9 cellular contexts compared by ENCODE assay signal in genomic region chr11:75241906-75242644, GRCh38. TPM values are rescaled to one million over a fixed set of nuclear protein-coding genes. Genes with fewer than 3 reads are reported as not detected.
DNase-seq lines count a peak whose midpoint lies in the region; ATAC-seq and TF ChIP-seq lines count a peak whose summit lies in the region.
"Had no signal": no experiment of that assay in that cellular context is flagged by ENCODE, and none has a peak within 500 bp of the region (broad histone marks: within the 10 kb centered on the region; RNA-seq: fewer than 3 reads in every experiment).

No MANE protein-coding gene starts in this region.

- no peak for TF ChIP-seq EP300 in esophagus muscularis mucosa (IDR thresholded peaks at IDR 0.05)

- H3K27me3 ChIP-seq in NT2/D1 (ENCODE audit: insufficient read depth, insufficient read length): peaks cover 34% of the 10 kb centered on the region
- H3K27me3 ChIP-seq in esophagus muscularis mucosa: peaks cover 8 to 77% (median 31%) of the 10 kb centered on the region in 4 donors
- H3K27me3 ChIP-seq in foreskin keratinocyte: peaks cover 87% of the 10 kb centered on the region

- DNase-seq in NT2/D1 (ENCODE audit: low read depth, low spot score) (no peak), esophagus muscularis mucosa (ENCODE audit: extremely low spot score) (no peak), sciatic nerve (ENCODE audit: low spot score) (peak; percentile 49), globus pallidus (ENCODE audit: low spot score) (no peak), foreskin keratinocyte (no peak), pons (ENCODE audit: low spot score) (no peak), cortex of kidney (lab: John Stamatoyannopoulos, UW) (no peak)

- 28% methylated on average over 17 of the region's 72 CpGs for WGBS in esophagus muscularis mucosa

- peak overlapping the region; percentile 71 for H3K4me3 ChIP-seq in NT2/D1 (ENCODE audit: insufficient read length, low read depth)
- H3K4me3 ChIP-seq in esophagus muscularis mucosa: peak overlapping the region; percentile 45 to 56 (median 50)

- ATAC-seq in GM19463 (IDR thresholded peaks at IDR 0.05; ENCODE audit: unreplicated experiment) (peak; percentile 27), sciatic nerve (no peak), foreskin keratinocyte (no peak)

- H3K27ac ChIP-seq in esophagus muscularis mucosa (replicated peaks in 1 of 4) (no peak overlapping the region), foreskin keratinocyte (no peak overlapping the region)
- H3K27ac ChIP-seq: uterus had no signal

- H3K4me1 ChIP-seq in NT2/D1 (ENCODE audit: insufficient read depth, insufficient read length) (no peaks in the 10 kb centered on the region), esophagus muscularis mucosa (peaks cover 6 to 26% (median 21%) of the 10 kb centered on the region in 4 donors), foreskin keratinocyte (no peaks in the 10 kb centered on the region)

- H3K9me3 ChIP-seq in NT2/D1 (ENCODE audit: insufficient read depth, low read length) (peaks cover 14% of the 10 kb centered on the region; the same call in 1 of the 2 replicates), esophagus muscularis mucosa (no peaks in the 10 kb centered on the region)
- H3K9me3 ChIP-seq: uterus had no signal

- no peak for TF ChIP-seq POLR2A in esophagus muscularis mucosa (IDR thresholded peaks at IDR 0.05; ENCODE audit: low read depth)

- no peaks in the 10 kb centered on the region for H3K36me3 ChIP-seq in NT2/D1 (ENCODE audit: insufficient read depth, insufficient read length, low read length)
- H3K36me3 ChIP-seq in esophagus muscularis mucosa: no peaks in the 10 kb centered on the region
- H3K36me3 ChIP-seq: uterus had no signal

- intact Hi-C loops in esophagus muscularis mucosa (cut with DNase I) (loop anchor here (5.0 kb wide), 1 partner anchor 315 kb away; no protein-coding TSS in a partner anchor), sciatic nerve (cut with DNase I) (loop anchor here (10.0 kb wide), 3 partner anchors 97 to 307 kb away; no protein-coding TSS in a partner anchor)

- H3K9ac ChIP-seq in NT2/D1 (ENCODE audit: insufficient read length, low read depth): peak overlapping the region; percentile 72

- peak in 1 of 3 experiments; percentile 17 for TF ChIP-seq CTCF in esophagus muscularis mucosa (IDR thresholded peaks at IDR 0.05)
- TF ChIP-seq CTCF in foreskin keratinocyte (conservative IDR thresholded peaks at IDR 0.05): no peak

RNA-seq across cellular contexts. Expression of gene TPBGL, which starts 1.5 kb away (rescaled TPM):
- under 1 TPM in 3 of 4 donors, not detected in 1; 0.26 to 0.40 (median 0.33) TPM for total RNA-seq in esophagus muscularis mucosa
- total RNA-seq in sciatic nerve: 0.31 TPM
- total RNA-seq in foreskin keratinocyte: not detected in 2 replicates
- 0.01 TPM in 1 of 2 replicates, not detected in the other for polyA plus RNA-seq in foreskin keratinocyte
